ENCODE assay signal across 12 cellular contexts in the genomic region with DNA sequence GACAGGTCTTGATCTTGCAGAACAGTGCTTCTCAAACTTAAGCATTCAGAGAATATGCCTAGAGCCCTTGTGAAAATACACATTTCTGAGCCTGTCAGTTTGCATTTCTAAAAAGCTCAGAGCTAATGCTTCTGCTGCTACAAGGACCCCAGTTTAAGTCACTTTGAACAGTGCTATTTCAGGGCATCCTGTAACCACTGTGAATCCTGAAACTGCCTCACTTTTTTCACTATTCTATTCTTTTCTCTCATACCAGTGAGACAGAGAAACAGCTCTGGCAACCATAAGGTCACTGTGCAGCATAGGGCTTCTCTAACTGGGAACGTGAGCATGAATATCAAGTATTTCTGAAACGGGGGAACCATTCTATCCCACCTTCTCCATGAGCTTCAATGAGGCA.
DNase-seq lines count a peak whose midpoint lies in the region; ATAC-seq lines count a peak whose summit lies in the region.
"Had no signal": no experiment of that assay in that cellular context is flagged by ENCODE, and none has a peak within 500 bp of the region (broad histone marks: within the 10 kb centered on the region; RNA-seq: fewer than 3 reads in every experiment).

No MANE protein-coding gene starts in this region.

- ATAC-seq in GM18498 (IDR thresholded peaks at IDR 0.05; ENCODE audit: unreplicated experiment) (peak; percentile 91), GM19438 (IDR thresholded peaks at IDR 0.05; ENCODE audit: low read depth, unreplicated experiment) (peak; percentile 91), HG02610 (IDR thresholded peaks at IDR 0.05; ENCODE audit: unreplicated experiment) (peak; percentile 69), HG03159 (IDR thresholded peaks at IDR 0.05; ENCODE audit: unreplicated experiment) (peak; percentile 53)
- ATAC-seq: PC-3 had no signal

- DNase-seq in T-helper 2 cell (no peak), NCI-H1105 (lab: John Stamatoyannopoulos, UW) (no peak), NCI-H2081 treated with DMSO at 0.1 percent for 48 hours (lab: John Stamatoyannopoulos, UW) (no peak)
- no peak for DNase-seq in activated CD8-positive, alpha-beta memory T cell treated with anti-CD3 and anti-CD28 coated beads for 24 hours
- DNase-seq: CD8-positive, alpha-beta memory T cell; IMR-90; PC-3; stimulated activated CD4-positive, alpha-beta T cell treated with anti-CD3 and anti-CD28 coated beads, Interleukin-12 subunit alpha, Interleukin-12 subunit beta, amount 100 ng/mL, for 4 hours had no signal
